16 cellular contexts compared by ENCODE assay signal in genomic region chr6:140208286-140208685, GRCh38.
DNase-seq lines count a peak whose midpoint lies in the region; ATAC-seq and TF ChIP-seq lines count a peak whose summit lies in the region.
"Had no signal": no experiment of that assay in that cellular context is flagged by ENCODE, and none has a peak within 500 bp of the region (broad histone marks: within the 10 kb centered on the region; RNA-seq: fewer than 3 reads in every experiment).

No MANE protein-coding gene starts in this region.

- H3K9me3 ChIP-seq in heart right ventricle (peaks cover 0 to under 1% (median 0%) of the 10 kb centered on the region in 11 donors), subcutaneous abdominal adipose tissue (ENCODE audit: control insufficient read depth in 5 of 5, low read length in 5 of 5) (no peaks in the 10 kb centered on the region)
- H3K9me3 ChIP-seq: breast epithelium had no signal

- H3K36me3 ChIP-seq in heart right ventricle (no peaks in the 10 kb centered on the region), subcutaneous abdominal adipose tissue (ENCODE audit: control insufficient read depth in 5 of 5, insufficient read depth in 5 of 5, low read length in 5 of 5) (no peaks in the 10 kb centered on the region)
- H3K36me3 ChIP-seq: breast epithelium had no signal

- H3K4me3 ChIP-seq in heart right ventricle (peak overlapping the region in 6 of 10 donors; percentile 2 to 24 (median 17)), cardiac fibroblast (replicated peaks in 1 of 2; ENCODE audit: low read depth in 2 of 2, low read length in 2 of 2) (no peak overlapping the region), subcutaneous abdominal adipose tissue (ENCODE audit: low read depth in 1 of 5, low read length in 5 of 5) (peak overlapping the region in 3 of 5 donors; percentile 6 to 44 (median 14))
- H3K4me3 ChIP-seq: breast epithelium, smooth muscle cell had no signal

- H3K27ac Mint-ChIP-seq in activated CD4-positive, alpha-beta memory T cell treated with anti-CD3 and anti-CD28 coated beads for 36 hours, result no peak overlapping the region
- H3K27ac Mint-ChIP-seq: activated naive CD4-positive, alpha-beta T cell treated with anti-CD3 and anti-CD28 coated beads, Interleukin-2, amount 50 U/mL, for 24 hours; stimulated activated memory B cell treated with anti-CD40 and anti-IgM and Interleukin-4, amounts not matched to agents 10 μg/mL and 1 μg/mL and 100 μg/mL, for 72 hours; T-helper 17 cell had no signal

- H3K27me3 Mint-ChIP-seq in activated CD4-positive, alpha-beta memory T cell treated with anti-CD3 and anti-CD28 coated beads for 36 hours, result peaks cover 2% of the 10 kb centered on the region
- H3K27me3 Mint-ChIP-seq: activated naive CD4-positive, alpha-beta T cell treated with anti-CD3 and anti-CD28 coated beads, Interleukin-2, amount 50 U/mL, for 24 hours; stimulated activated memory B cell treated with anti-CD40 and anti-IgM and Interleukin-4, amounts not matched to agents 10 μg/mL and 1 μg/mL and 100 μg/mL, for 72 hours had no signal

- no peaks in the 10 kb centered on the region for H3K36me3 Mint-ChIP-seq in activated CD4-positive, alpha-beta memory T cell treated with anti-CD3 and anti-CD28 coated beads for 36 hours
- H3K36me3 Mint-ChIP-seq: activated naive CD4-positive, alpha-beta T cell treated with anti-CD3 and anti-CD28 coated beads, Interleukin-2, amount 50 U/mL, for 24 hours; stimulated activated memory B cell treated with anti-CD40 and anti-IgM and Interleukin-4, amounts not matched to agents 10 μg/mL and 1 μg/mL and 100 μg/mL, for 72 hours had no signal

- DNase-seq in heart right ventricle (no peak), Right ventricle myocardium superior (no peak), NCI-H446 (lab: John Stamatoyannopoulos, UW) (peak; percentile 49 to 85), cardiac fibroblast (ENCODE audit: low read depth in 2 of 2) (peak; percentile 25 to 28)
- no peak for DNase-seq in activated CD4-positive, alpha-beta memory T cell treated with anti-CD3 and anti-CD28 coated beads for 36 hours
- DNase-seq in stimulated activated naive CD8-positive, alpha-beta T cell treated with anti-CD3 and anti-CD28 coated beads, Interleukin-15, Interleukin-2, amounts not matched to agents 100 U/mL and 50 U/mL, for 24 hours, result no peak
- DNase-seq: effector CD8-positive, alpha-beta T cell; GDM1; T-helper 17 cell had no signal

- intact Hi-C loops in heart right ventricle (cut with DNase I) (loop anchor here in 2 of 10 donors (5.0 to 10.0 kb wide), 2 partner anchors 131 to 833 kb away; partner anchors contain the start of gene CITED2 (in 2 of the 2)), Right ventricle myocardium superior (cut with DNase I) (no loop called here)
- intact Hi-C loops in activated CD4-positive, alpha-beta memory T cell treated with anti-CD3 and anti-CD28 coated beads for 36 hours (cut with micrococcal nuclease), result no loop called here

- peak in 2 of 8 donors; percentile 30 to 42 for ATAC-seq in heart right ventricle
- no peak for ATAC-seq in Right ventricle myocardium superior (ENCODE audit: poor library complexity)
- no peak for ATAC-seq in HG02981 (IDR thresholded peaks at IDR 0.05; ENCODE audit: unreplicated experiment)
- no peak for ATAC-seq in stimulated activated naive CD8-positive, alpha-beta T cell treated with anti-CD3 and anti-CD28 coated beads, Interleukin-15, Interleukin-2, amounts not matched to agents 100 U/mL and 50 U/mL, for 24 hours
- ATAC-seq: stimulated activated memory B cell treated with anti-CD40 and anti-IgM and Interleukin-4, amounts not matched to agents 10 μg/mL and 1 μg/mL and 100 μg/mL, for 72 hours; T-helper 17 cell had no signal

- POLR2A ChIA-PET in activated CD4-positive, alpha-beta memory T cell treated with anti-CD3 and anti-CD28 coated beads for 36 hours (lab: Charles Lee), result no interaction called here

- H3K27me3 ChIP-seq in heart right ventricle (no peaks in the 10 kb centered on the region), subcutaneous abdominal adipose tissue (ENCODE audit: control insufficient read depth in 5 of 5, insufficient read depth in 4 of 5, low read length in 5 of 5) (no peaks in the 10 kb centered on the region)
- H3K27me3 ChIP-seq: breast epithelium had no signal

- CTCF ChIA-PET in activated CD4-positive, alpha-beta memory T cell treated with anti-CD3 and anti-CD28 coated beads for 36 hours (lab: Charles Lee), result interaction anchor here (0.6 kb wide), 1 partner anchor 409 kb away, joined by 4 read pairs; no protein-coding TSS in a partner anchor

- H3K27ac ChIP-seq in heart right ventricle (peak overlapping the region in 1 of 10 donors; percentile 25), subcutaneous abdominal adipose tissue (ENCODE audit: low read depth, low read length) (no peak overlapping the region)
- H3K27ac ChIP-seq: breast epithelium, RWPE1 had no signal

- H3K4me3 Mint-ChIP-seq in activated CD4-positive, alpha-beta memory T cell treated with anti-CD3 and anti-CD28 coated beads for 36 hours, result no peak overlapping the region
- H3K4me3 Mint-ChIP-seq: activated naive CD4-positive, alpha-beta T cell treated with anti-CD3 and anti-CD28 coated beads, Interleukin-2, amount 50 U/mL, for 24 hours; stimulated activated memory B cell treated with anti-CD40 and anti-IgM and Interleukin-4, amounts not matched to agents 10 μg/mL and 1 μg/mL and 100 μg/mL, for 72 hours; T-helper 17 cell had no signal

- no peaks in the 10 kb centered on the region for H3K4me1 Mint-ChIP-seq in activated CD4-positive, alpha-beta memory T cell treated with anti-CD3 and anti-CD28 coated beads for 36 hours (ENCODE audit: low read depth)
- H3K4me1 Mint-ChIP-seq: activated naive CD4-positive, alpha-beta T cell treated with anti-CD3 and anti-CD28 coated beads, Interleukin-2, amount 50 U/mL, for 24 hours; stimulated activated memory B cell treated with anti-CD40 and anti-IgM and Interleukin-4, amounts not matched to agents 10 μg/mL and 1 μg/mL and 100 μg/mL, for 72 hours had no signal

- WGBS in heart right ventricle, 2 donors, result 12 to 24% methylated on average over 5 of the region's 5 CpGs

- H3K4me1 ChIP-seq in heart right ventricle (peaks cover 0 to 29% (median 16%) of the 10 kb centered on the region in 9 donors), subcutaneous abdominal adipose tissue (ENCODE audit: control insufficient read depth in 5 of 5, insufficient read depth in 5 of 5, low read length in 5 of 5) (peaks cover 0 to 15% (median 7%) of the 10 kb centered on the region in 5 donors)
- H3K4me1 ChIP-seq: breast epithelium had no signal

- TF ChIP-seq CTCF in heart right ventricle (IDR thresholded peaks at IDR 0.05) (no peak), cardiac fibroblast (IDR thresholded peaks at IDR 0.05; ENCODE audit: low read depth, low read length) (no peak)

- no peaks in the 10 kb centered on the region for H3K9me3 Mint-ChIP-seq in activated CD4-positive, alpha-beta memory T cell treated with anti-CD3 and anti-CD28 coated beads for 36 hours
- H3K9me3 Mint-ChIP-seq: activated naive CD4-positive, alpha-beta T cell treated with anti-CD3 and anti-CD28 coated beads, Interleukin-2, amount 50 U/mL, for 24 hours; stimulated activated memory B cell treated with anti-CD40 and anti-IgM and Interleukin-4, amounts not matched to agents 10 μg/mL and 1 μg/mL and 100 μg/mL, for 72 hours had no signal

- H3K9ac ChIP-seq in subcutaneous abdominal adipose tissue (ENCODE audit: low read length in 5 of 5), result peak overlapping the region in 1 of 5 donors; percentile 52

Comparison
In these comparisons a context has a peak if more than half of its experiments do, and no peak if none do; other contexts are left out.
1. DNase-seq: peak in NCI-H446 (2 of 2) and cardiac fibroblast (2 of 2); none in heart right ventricle (0 of 2), Right ventricle myocardium superior (single experiment), activated CD4-positive, alpha-beta memory T cell treated with anti-CD3 and anti-CD28 coated beads for 36 hours (single experiment) and stimulated activated naive CD8-positive, alpha-beta T cell treated with anti-CD3 and anti-CD28 coated beads, Interleukin-15, Interleukin-2, amounts not matched to agents 100 U/mL and 50 U/mL, for 24 hours (single experiment).
2. H3K4me3 ChIP-seq: peak in heart right ventricle (6 of 10) and subcutaneous abdominal adipose tissue (3 of 5); none in cardiac fibroblast (0 of 2).